26 cellular contexts compared by ENCODE assay signal in genomic region chr17:50522766-50523165, GRCh38. TPM values are rescaled to one million over a fixed set of nuclear protein-coding genes. Genes with fewer than 3 reads are reported as not detected.
"Had no signal": no experiment of that assay in that cellular context is flagged by ENCODE, and none has a peak within 500 bp of the region (broad histone marks: within the 10 kb centered on the region; RNA-seq: fewer than 3 reads in every experiment).

No MANE protein-coding gene starts in this region.

- H3K4me1 Mint-ChIP-seq: naive B cell; stimulated activated memory B cell treated with anti-CD40 and anti-IgM and Interleukin-4, amounts not matched to agents 10 μg/mL and 1 μg/mL and 100 μg/mL, for 72 hours had no signal

- H3K4me1 ChIP-seq: gastroesophageal sphincter, left lung, lower lobe of right lung, right lobe of liver, spleen, tibial artery, upper lobe of left lung, uterus had no signal

- H3K36me3 ChIP-seq: esophagus muscularis mucosa, gastroesophageal sphincter, left lung, lower lobe of right lung, pancreas, right lobe of liver, spleen, tibial artery, upper lobe of left lung, uterus had no signal

- H3K27ac ChIP-seq: dorsolateral prefrontal cortex, esophagus muscularis mucosa, gastroesophageal sphincter, left lung, lower lobe of right lung, pancreas, right lobe of liver, spleen, tibial artery, upper lobe of left lung, uterus had no signal

- H3K27ac Mint-ChIP-seq: naive B cell; progenitor cell of endocrine pancreas; stimulated activated memory B cell treated with anti-CD40 and anti-IgM and Interleukin-4, amounts not matched to agents 10 μg/mL and 1 μg/mL and 100 μg/mL, for 72 hours; stimulated activated naive CD8-positive, alpha-beta T cell treated with anti-CD3 and anti-CD28 coated beads, Interleukin-15, Interleukin-2, amounts not matched to agents 100 ng/mL and 50 ng/mL, for 24 hours had no signal

- H3K9me3 Mint-ChIP-seq: naive B cell; stimulated activated memory B cell treated with anti-CD40 and anti-IgM and Interleukin-4, amounts not matched to agents 10 μg/mL and 1 μg/mL and 100 μg/mL, for 72 hours; stimulated activated naive CD8-positive, alpha-beta T cell treated with anti-CD3 and anti-CD28 coated beads, Interleukin-15, Interleukin-2, amounts not matched to agents 100 ng/mL and 50 ng/mL, for 24 hours had no signal

- H3K27me3 Mint-ChIP-seq: naive B cell; progenitor cell of endocrine pancreas; stimulated activated naive CD8-positive, alpha-beta T cell treated with anti-CD3 and anti-CD28 coated beads, Interleukin-15, Interleukin-2, amounts not matched to agents 100 ng/mL and 50 ng/mL, for 24 hours had no signal

- H3K36me3 Mint-ChIP-seq: naive B cell; stimulated activated memory B cell treated with anti-CD40 and anti-IgM and Interleukin-4, amounts not matched to agents 10 μg/mL and 1 μg/mL and 100 μg/mL, for 72 hours had no signal

- H3K4me3 Mint-ChIP-seq: naive B cell; stimulated activated memory B cell treated with anti-CD40 and anti-IgM and Interleukin-4, amounts not matched to agents 10 μg/mL and 1 μg/mL and 100 μg/mL, for 72 hours; stimulated activated naive CD8-positive, alpha-beta T cell treated with anti-CD3 and anti-CD28 coated beads, Interleukin-15, Interleukin-2, amounts not matched to agents 100 ng/mL and 50 ng/mL, for 24 hours had no signal

- H3K27me3 ChIP-seq: dorsolateral prefrontal cortex, esophagus muscularis mucosa, gastroesophageal sphincter, left lung, pancreas, right lobe of liver, upper lobe of left lung, uterus had no signal

- ATAC-seq: gastroesophageal sphincter; lower lobe of right lung; pancreas; right lobe of liver; stimulated activated memory B cell treated with anti-CD40 and anti-IgM and Interleukin-4, amounts not matched to agents 10 μg/mL and 1 μg/mL and 100 μg/mL, for 72 hours had no signal

- H3K4me3 ChIP-seq: dorsolateral prefrontal cortex, esophagus muscularis mucosa, gastroesophageal sphincter, left lung, lower lobe of right lung, pancreas, right lobe of liver, spleen, tibial artery, upper lobe of left lung, uterus had no signal

- DNase-seq: cortex of kidney; dorsolateral prefrontal cortex; effector CD8-positive, alpha-beta T cell; glutamatergic neuron; left lung; lower lobe of right lung; mesenchymal stem cell; midbrain; naive B cell; nucleus accumbens; pancreas; right lobe of liver; spleen; stimulated activated CD4-positive, alpha-beta T cell treated with anti-CD3 and anti-CD28 coated beads, Interleukin-15, amount 100 ng/mL, for 24 hours; stimulated activated CD4-positive, alpha-beta T cell treated with anti-CD3 and anti-CD28 coated beads, Interleukin-1b, Interleukin-23, amount 100 ng/mL, for 48 hours; stimulated activated CD4-positive, alpha-beta T cell treated with anti-CD3 and anti-CD28 coated beads, Interleukin-4, amount 100 ng/mL, for 24 hours; tibial artery; upper lobe of left lung; uterus had no signal

- H3K9me3 ChIP-seq: esophagus muscularis mucosa, gastroesophageal sphincter, left lung, lower lobe of right lung, pancreas, right lobe of liver, spleen, tibial artery, upper lobe of left lung, uterus had no signal

RNA-seq across cellular contexts. Expression of gene EPN3, which starts 9.8 kb away (rescaled TPM):
- total RNA-seq: esophagus muscularis mucosa, spleen, temporal lobe had no signal
- polyA plus RNA-seq: neural cell had no signal

RNA-seq across cellular contexts. Expression of gene CACNA1G, which starts 37.7 kb away (rescaled TPM):
- total RNA-seq: right lobe of liver had no signal
